ENCODE assay signal across 8 cellular contexts in the genomic region with DNA sequence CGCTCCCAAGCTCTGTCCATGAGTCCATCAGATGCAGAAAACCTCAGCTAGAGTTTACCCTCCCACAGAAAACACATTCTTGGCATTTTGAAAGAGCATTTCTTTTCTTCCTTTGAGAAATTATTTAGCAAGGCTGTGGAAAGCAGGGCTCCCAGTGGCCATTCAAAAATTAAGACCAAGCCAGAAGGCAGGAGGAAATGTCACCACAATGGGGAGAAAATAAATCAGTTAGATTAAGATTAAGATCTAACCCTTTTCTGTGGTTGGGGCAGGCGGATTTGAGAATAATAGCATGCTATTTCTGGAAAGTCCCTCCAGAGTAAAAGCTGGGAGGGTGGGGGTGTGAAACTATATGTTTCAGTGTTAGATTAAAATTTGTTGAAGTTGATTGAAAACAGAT. TPM values are rescaled to one million over a fixed set of nuclear protein-coding genes. Genes with fewer than 3 reads are reported as not detected.
DNase-seq lines count a peak whose midpoint lies in the region; ATAC-seq and TF ChIP-seq lines count a peak whose summit lies in the region.

No MANE protein-coding gene starts in this region.

- no peak overlapping the region for H3K9ac ChIP-seq in H9 (ENCODE audit: extremely low read depth, insufficient read length, low read length)
- peak overlapping the region; percentile 33 for H3K9ac ChIP-seq in mesenchymal stem cell (ENCODE audit: low read length)

- intact Hi-C loops in CD8-positive, alpha-beta T cell (cut with DNase I, micrococcal nuclease): loop anchor here (2.0 kb wide), 2 partner anchors 14 to 20 kb away; partner anchors contain the start of gene LRIG1 (in 1 of the 2)

- H3K27me3 Mint-ChIP-seq in CD8-positive, alpha-beta T cell (ENCODE audit: low read depth): no peaks in the 10 kb centered on the region
- H3K27me3 Mint-ChIP-seq in H9 (ENCODE audit: low read depth): no peaks in the 10 kb centered on the region
- no peaks in the 10 kb centered on the region for H3K27me3 Mint-ChIP-seq in activated CD8-positive, alpha-beta T cell treated with anti-CD3 and anti-CD28 coated beads, Interleukin-2, amount 10 ng/mL, durations not matched to agents 7 days and 5 days (ENCODE audit: low read depth)

- H3K4me2 ChIP-seq in H9 (ENCODE audit: insufficient read depth, insufficient read length, low read length): no peak overlapping the region
- H3K4me2 ChIP-seq in mesenchymal stem cell (ENCODE audit: low read length, poor library complexity, severe bottlenecking): no peak overlapping the region

- POLR2A ChIA-PET in CD8-positive, alpha-beta T cell (lab: Charles Lee): interaction anchor here (0.9 to 1.6 kb wide), 3 partner anchors 9 to 20 kb away, joined by 3 to 9 read pairs (median 3); partner anchors contain the start of gene LRIG1
- POLR2A ChIA-PET in activated CD8-positive, alpha-beta T cell treated with anti-CD3 and anti-CD28 coated beads, Interleukin-2, amount 10 ng/mL, durations not matched to agents 7 days and 5 days (lab: Charles Lee): interaction anchor here (0.7 to 2.3 kb wide), 4 partner anchors 9 to 91 kb away, joined by 3 to 13 read pairs (median 7); no protein-coding TSS in a partner anchor

- no peak overlapping the region for H3K18ac ChIP-seq in H9 (ENCODE audit: insufficient read length, low read depth, low read length)
- peak overlapping the region; percentile 34 to 95 for H3K18ac ChIP-seq in mesenchymal stem cell (ENCODE audit: low read depth in 1 of 2, low read length in 2 of 2)

- peaks cover 32% of the 10 kb centered on the region for H3K4me1 ChIP-seq in CD8-positive, alpha-beta T cell (ENCODE audit: insufficient read depth, low read length)
- H3K4me1 ChIP-seq in H9 (ENCODE audit: insufficient read depth, low read length) (peaks cover 52% of the 10 kb centered on the region), mesenchymal stem cell (ENCODE audit: control insufficient read depth, insufficient read depth, low read depth, low read length) (peaks cover 31% of the 10 kb centered on the region)

- H3K23ac ChIP-seq in H9 (ENCODE audit: insufficient read length, low read depth, low read length) (no peak overlapping the region), mesenchymal stem cell (ENCODE audit: low read length in 2 of 2) (no peak overlapping the region)

- H4K91ac ChIP-seq in H9 (ENCODE audit: insufficient read length, low read depth, low read length) (no peak overlapping the region), mesenchymal stem cell (ENCODE audit: low read length) (peak overlapping the region; percentile 34)

- H3K4me3 Mint-ChIP-seq in CD8-positive, alpha-beta T cell: peak overlapping the region; percentile 51
- H3K4me3 Mint-ChIP-seq in H9: peak overlapping the region in 1 of 2 experiments; percentile 21; a peak in 1 of 5 replicates
- peak overlapping the region; percentile 63 for H3K4me3 Mint-ChIP-seq in activated CD8-positive, alpha-beta T cell treated with anti-CD3 and anti-CD28 coated beads, Interleukin-2, amount 10 ng/mL, durations not matched to agents 7 days and 5 days

- H3K23me2 ChIP-seq in H9 (ENCODE audit: insufficient read length, low read depth, low read length, poor library complexity, severe bottlenecking): no peaks in the 10 kb centered on the region

- no peak overlapping the region for H2BK120ac ChIP-seq in H9 (ENCODE audit: low read depth, low read length, poor library complexity, severe bottlenecking)
- H2BK120ac ChIP-seq in mesenchymal stem cell (ENCODE audit: low read depth, low read length): peak overlapping the region; percentile 27

- no peak overlapping the region for H3K56ac ChIP-seq in H9 (ENCODE audit: insufficient read length, low read depth, low read length)

- CTCF ChIA-PET in CD8-positive, alpha-beta T cell (lab: Charles Lee): interaction anchor here (1.6 kb wide), 1 partner anchor 10 kb away, joined by 4 read pairs; no protein-coding TSS in a partner anchor
- CTCF ChIA-PET in activated CD8-positive, alpha-beta T cell treated with anti-CD3 and anti-CD28 coated beads, Interleukin-2, amount 10 ng/mL, durations not matched to agents 7 days and 5 days (lab: Charles Lee): interaction anchor here (0.7 to 4.7 kb wide), 4 partner anchors 8 to 29 kb away, joined by 3 to 47 read pairs (median 6); no protein-coding TSS in a partner anchor

- H4K20me1 ChIP-seq in H9 (ENCODE audit: control insufficient read depth, insufficient read depth, insufficient read length): no peaks in the 10 kb centered on the region

- H2BK12ac ChIP-seq in H9 (ENCODE audit: insufficient read length, low read depth, low read length) (no peak overlapping the region), mesenchymal stem cell (ENCODE audit: low read length in 2 of 2) (peak overlapping the region; percentile 4 to 42)

- TF ChIP-seq CTCF in CD8-positive, alpha-beta T cell (IDR thresholded peaks at IDR 0.05): no peak
- no peak for TF ChIP-seq CTCF in H9 (conservative IDR thresholded peaks at IDR 0.05)

- H3K14ac ChIP-seq in H9 (ENCODE audit: insufficient read depth, low read length): no peak overlapping the region
- no peak overlapping the region for H3K14ac ChIP-seq in mesenchymal stem cell (ENCODE audit: low read length in 2 of 2)

- H3K4me1 Mint-ChIP-seq in CD8-positive, alpha-beta T cell (ENCODE audit: low read depth): peaks cover 69% of the 10 kb centered on the region
- peaks cover 28 to 29% of the 10 kb centered on the region in 2 experiments for H3K4me1 Mint-ChIP-seq in H9
- H3K4me1 Mint-ChIP-seq in activated CD8-positive, alpha-beta T cell treated with anti-CD3 and anti-CD28 coated beads, Interleukin-2, amount 10 ng/mL, durations not matched to agents 7 days and 5 days (ENCODE audit: low read depth): peaks cover 71% of the 10 kb centered on the region

- no peaks in the 10 kb centered on the region for H3K27me3 ChIP-seq in CD8-positive, alpha-beta T cell (ENCODE audit: insufficient read depth, low read length)
- no peaks in the 10 kb centered on the region for H3K27me3 ChIP-seq in H9 (ENCODE audit: insufficient read depth, low read length)
- H3K27me3 ChIP-seq in mesenchymal stem cell (ENCODE audit: control insufficient read depth in 1 of 2, insufficient read depth in 1 of 2, low read length in 2 of 2): no peaks in the 10 kb centered on the region

- no peak overlapping the region for H2BK5ac ChIP-seq in H9 (ENCODE audit: insufficient read length, low read length)
- no peak overlapping the region for H2BK5ac ChIP-seq in mesenchymal stem cell (ENCODE audit: low read depth, low read length, poor library complexity, severe bottlenecking)

- no peak overlapping the region for H3K4me3 ChIP-seq in CD8-positive, alpha-beta T cell (ENCODE audit: low read depth, low read length)
- H3K4me3 ChIP-seq in mesenchymal stem cell (ENCODE audit: insufficient read depth in 1 of 2, low read depth in 1 of 2, low read length in 2 of 2): no peak overlapping the region

- no peaks in the 10 kb centered on the region for H3K36me3 Mint-ChIP-seq in CD8-positive, alpha-beta T cell
- H3K36me3 Mint-ChIP-seq in H9 (ENCODE audit: insufficient read depth in 1 of 3, low read depth in 3 of 3): peaks cover 2 to 5% (median 2%) of the 10 kb centered on the region in 3 experiments; a peak in 6 of 7 replicates
- peaks cover 14% of the 10 kb centered on the region for H3K36me3 Mint-ChIP-seq in activated CD8-positive, alpha-beta T cell treated with anti-CD3 and anti-CD28 coated beads, Interleukin-2, amount 10 ng/mL, durations not matched to agents 7 days and 5 days (ENCODE audit: low read depth)

- H3K27ac ChIP-seq in CD8-positive, alpha-beta T cell (ENCODE audit: low read depth, low read length): no peak overlapping the region
- H3K27ac ChIP-seq in H9 (ENCODE audit: insufficient read length, low read depth, low read length) (no peak overlapping the region), mesenchymal stem cell (ENCODE audit: low read length, poor library complexity, severe bottlenecking) (no peak overlapping the region)

- H3K27ac Mint-ChIP-seq in CD8-positive, alpha-beta T cell: peak overlapping the region; percentile 32
- peak overlapping the region; percentile 32 to 62 (median 34); a peak in 4 of 7 replicates for H3K27ac Mint-ChIP-seq in H9
- H3K27ac Mint-ChIP-seq in activated CD8-positive, alpha-beta T cell treated with anti-CD3 and anti-CD28 coated beads, Interleukin-2, amount 10 ng/mL, durations not matched to agents 7 days and 5 days: peak overlapping the region; percentile 77

- H2AFZ ChIP-seq in H9 (ENCODE audit: low read length): no peak overlapping the region
- H2AFZ ChIP-seq in mesenchymal stem cell (ENCODE audit: low read depth, low read length): no peak overlapping the region

- no peak overlapping the region for H4K5ac ChIP-seq in H9 (ENCODE audit: insufficient read length, low read depth, low read length)

- no peak overlapping the region for H2BK15ac ChIP-seq in H9 (ENCODE audit: low read depth, low read length)
- peak overlapping the region; percentile 73 for H2BK15ac ChIP-seq in mesenchymal stem cell (ENCODE audit: low read depth, poor library complexity, severe bottlenecking)

- H3K36me3 ChIP-seq in CD8-positive, alpha-beta T cell (ENCODE audit: insufficient read depth, low read length): no peaks in the 10 kb centered on the region
- H3K36me3 ChIP-seq in mesenchymal stem cell (ENCODE audit: control insufficient read depth in 1 of 2, insufficient read depth in 2 of 2, low read depth in 1 of 2, low read length in 2 of 2): peaks cover 0 to 3% of the 10 kb centered on the region in 2 experiments

- no CpG with 5 or more reads among the region's 2 CpGs for WGBS in H9 (ENCODE audit: extremely low coverage, insufficient read length, low lambda C conversion rate)
- 47% methylated on average over 2 of the region's 2 CpGs for WGBS in mesenchymal stem cell

- H3T11ph ChIP-seq in H9 (ENCODE audit: low read length): no peak overlapping the region

- DNase-seq in CD8-positive, alpha-beta T cell: peak in 1 of 7 experiments; percentile 45
- DNase-seq in H9 (no peak), mesenchymal stem cell (peak; percentile 58), GDM1 (lab: John Stamatoyannopoulos, UW) (no peak), iPS-NIHi7 (ENCODE audit: extremely low spot score) (no peak), HK-2 (ENCODE audit: unreplicated experiment) (no peak)
- DNase-seq in activated CD8-positive, alpha-beta T cell treated with anti-CD3 and anti-CD28 coated beads, Interleukin-2, amount 10 ng/mL, durations not matched to agents 7 days and 5 days: peak; percentile 54

- H3K9me3 ChIP-seq in CD8-positive, alpha-beta T cell (ENCODE audit: low read length): no peaks in the 10 kb centered on the region
- no peaks in the 10 kb centered on the region for H3K9me3 ChIP-seq in H9 (ENCODE audit: control insufficient read depth, low read depth, low read length)
- no peaks in the 10 kb centered on the region for H3K9me3 ChIP-seq in mesenchymal stem cell (ENCODE audit: control insufficient read depth, low read length)

- no peak overlapping the region for H4K8ac ChIP-seq in H9 (replicated peaks; ENCODE audit: insufficient read length, low read depth, low read length)
- no peak overlapping the region for H4K8ac ChIP-seq in mesenchymal stem cell (ENCODE audit: low read length)

- no peaks in the 10 kb centered on the region for H3K9me3 Mint-ChIP-seq in CD8-positive, alpha-beta T cell
- no peaks in the 10 kb centered on the region for H3K9me3 Mint-ChIP-seq in H9
- peaks cover 11% of the 10 kb centered on the region for H3K9me3 Mint-ChIP-seq in activated CD8-positive, alpha-beta T cell treated with anti-CD3 and anti-CD28 coated beads, Interleukin-2, amount 10 ng/mL, durations not matched to agents 7 days and 5 days (ENCODE audit: insufficient read depth)

- no peak overlapping the region for H2AK5ac ChIP-seq in H9 (ENCODE audit: insufficient read length, low read length)
- no peak overlapping the region for H2AK5ac ChIP-seq in mesenchymal stem cell (ENCODE audit: low read length, severe bottlenecking)

- H3K79me1 ChIP-seq in H9 (ENCODE audit: insufficient read depth, low read depth, low read length, poor library complexity, severe bottlenecking): peaks cover 3% of the 10 kb centered on the region
- H3K79me1 ChIP-seq in mesenchymal stem cell (replicated peaks; ENCODE audit: low read length, poor library complexity, severe bottlenecking): peaks cover 6% of the 10 kb centered on the region

- H3K79me2 ChIP-seq in H9 (ENCODE audit: insufficient read depth, low read length): peaks cover 87% of the 10 kb centered on the region; the same call in 1 of the 2 replicates

- H2BK20ac ChIP-seq in H9 (ENCODE audit: low read depth, low read length, poor library complexity, severe bottlenecking): no peak overlapping the region

- peak; percentile 66 for ATAC-seq in CD8-positive, alpha-beta T cell
- peak; percentile 62 for ATAC-seq in activated CD8-positive, alpha-beta T cell treated with anti-CD3 and anti-CD28 coated beads, Interleukin-2, amount 10 ng/mL, durations not matched to agents 7 days and 5 days
- ATAC-seq in GM18858 (IDR thresholded peaks at IDR 0.05; ENCODE audit: unreplicated experiment): no peak

- H3K4ac ChIP-seq in H9 (ENCODE audit: low read depth, low read length) (no peak overlapping the region), mesenchymal stem cell (ENCODE audit: low read depth in 1 of 2, low read length in 2 of 2) (peak overlapping the region in 1 of 2 experiments; percentile 62)

RNA-seq across cellular contexts. Expression of gene LRIG1, which starts 20.2 kb away (rescaled TPM):
- total RNA-seq in CD8-positive, alpha-beta T cell: 10 to 100 TPM; 38.2 to 39.4 TPM
- 63.3 and 70.3 TPM in 2 replicates for total RNA-seq in H9 (2021)
- total RNA-seq in activated CD8-positive, alpha-beta T cell treated with anti-CD3 and anti-CD28 coated beads, Interleukin-2, amount 10 ng/mL, durations not matched to agents 7 days and 5 days: 10 to 100 TPM; 14.7 to 17.1 TPM
- 11.6 TPM for polyA plus RNA-seq in mesenchymal stem cell (2013, experiment 1 of 2)
- polyA plus RNA-seq in mesenchymal stem cell (2013, experiment 2 of 2): 12.2 TPM

Comparison
In these comparisons a context has a peak if more than half of its experiments do, and no peak if none do; other contexts are left out.
1. DNase-seq: peak in activated CD8-positive, alpha-beta T cell treated with anti-CD3 and anti-CD28 coated beads, Interleukin-2, amount 10 ng/mL, durations not matched to agents 7 days and 5 days (single experiment) and mesenchymal stem cell (single experiment); none in H9 (single experiment), GDM1 (single experiment), iPS-NIHi7 (single experiment) and HK-2 (single experiment).
2. Peak in every context shown above with its lines, with median percentiles within 50 percentile points of each other: H3K27ac Mint-ChIP-seq.